Comparison of ENCODE assay signal across 1 cellular context in the genomic region with DNA sequence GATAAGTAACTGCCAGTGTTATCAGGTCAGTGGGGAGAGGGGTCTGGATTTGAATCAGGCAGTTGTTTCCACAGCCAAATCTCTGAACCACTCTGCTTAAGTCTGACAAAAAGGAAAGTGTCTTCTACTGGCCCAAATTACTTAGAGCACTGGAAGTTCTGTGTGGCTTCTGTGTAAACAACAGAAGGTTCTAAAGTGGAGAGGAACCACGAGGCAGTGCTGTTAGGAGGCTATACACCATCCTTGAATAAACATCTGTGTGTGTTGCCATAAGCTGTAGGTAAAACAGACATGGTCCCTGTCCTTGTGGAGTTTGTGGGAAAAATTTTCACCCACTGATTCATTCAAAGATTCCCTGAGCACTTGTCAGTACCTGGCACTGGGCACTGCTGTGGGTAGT.
TF ChIP-seq lines count a peak whose summit lies in the region.

No MANE protein-coding gene starts in this region.

TF ChIP-seq in IMR-90, 13 proteins besides CTCF, POLR2A, EP300 and RAD21:
- TF ChIP-seq NFE2L2 (IDR thresholded peaks at IDR 0.05; ENCODE audit: low read depth, low read length) (no peak), BHLHE40 (IDR thresholded peaks at IDR 0.05; ENCODE audit: low read depth, low read length) (no peak), CEBPB (IDR thresholded peaks at IDR 0.05; ENCODE audit: low read depth, low read length) (no peak), MXI1 (IDR thresholded peaks at IDR 0.05; ENCODE audit: borderline replicate concordance, low read depth, low read length) (no peak), MAFK (IDR thresholded peaks at IDR 0.05; ENCODE audit: low read depth, low read length) (no peak)
- TF ChIP-seq, protein P1, sequence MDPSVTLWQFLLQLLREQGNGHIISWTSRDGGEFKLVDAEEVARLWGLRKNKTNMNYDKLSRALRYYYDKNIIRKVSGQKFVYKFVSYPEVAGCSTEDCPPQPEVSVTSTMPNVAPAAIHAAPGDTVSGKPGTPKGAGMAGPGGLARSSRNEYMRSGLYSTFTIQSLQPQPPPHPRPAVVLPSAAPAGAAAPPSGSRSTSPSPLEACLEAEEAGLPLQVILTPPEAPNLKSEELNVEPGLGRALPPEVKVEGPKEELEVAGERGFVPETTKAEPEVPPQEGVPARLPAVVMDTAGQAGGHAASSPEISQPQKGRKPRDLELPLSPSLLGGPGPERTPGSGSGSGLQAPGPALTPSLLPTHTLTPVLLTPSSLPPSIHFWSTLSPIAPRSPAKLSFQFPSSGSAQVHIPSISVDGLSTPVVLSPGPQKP (IDR thresholded peaks at IDR 0.05; ENCODE audit: borderline replicate concordance, low read depth, low read length): no peak
TF ChIP-seq in IMR-90: peak in this region for 0.
